ENCODE assay signal across 21 cellular contexts in genomic region chr2:169795181-169795580, GRCh38. TPM values are rescaled to one million over a fixed set of nuclear protein-coding genes. Genes with fewer than 3 reads are reported as not detected.
DNase-seq lines count a peak whose midpoint lies in the region; ATAC-seq, FAIRE-seq and TF ChIP-seq lines count a peak whose summit lies in the region.
"Had no signal": no experiment of that assay in that cellular context is flagged by ENCODE, and none has a peak within 500 bp of the region (broad histone marks: within the 10 kb centered on the region; RNA-seq: fewer than 3 reads in every experiment).

No MANE protein-coding gene starts in this region.

- H4K8ac ChIP-seq in mesenchymal stem cell (ENCODE audit: low read length), result peak overlapping the region; percentile 54

- ATAC-seq in HepG2, result no peak
- no peak for ATAC-seq in right lobe of liver
- no peak for ATAC-seq in K562
- ATAC-seq: A549; CD8-positive, alpha-beta T cell had no signal

- in situ Hi-C loops in HepG2 (cut with HindIII; ENCODE audit: extremely low pct_ligation_motif_present, low pct_unique_long_range_greater_than_20kb), result no loop called here
- in situ Hi-C loops in K562 (cut with MboI), result no loop called here

- no peak overlapping the region for H2AFZ ChIP-seq in HepG2 (ENCODE audit: low read length)
- no peak overlapping the region for H2AFZ ChIP-seq in K562 (ENCODE audit: low read depth, low read length)
- H2AFZ ChIP-seq in mesenchymal stem cell (ENCODE audit: low read depth, low read length), result no peak overlapping the region

- POLR2A ChIA-PET in HepG2 (lab: Yijun Ruan, JAX) (interaction anchor here (0.8 kb wide), 1 partner anchor 9 kb away, joined by 3 read pairs; no protein-coding TSS in a partner anchor), K562 (lab: Yijun Ruan, JAX) (interaction anchor here (0.7 to 1.1 kb wide), 8 partner anchors 8 to 316 kb away, joined by 3 to 5 read pairs (median 3); partner anchors contain the start of gene BBS5)

- H3K23ac ChIP-seq in mesenchymal stem cell (ENCODE audit: low read length in 2 of 2), result no peak overlapping the region

- intact Hi-C loops in HepG2 (cut with micrococcal nuclease; ENCODE audit: unreplicated experiment), result no loop called here
- intact Hi-C loops in right lobe of liver (cut with DNase I), result no loop called here
- intact Hi-C loops in K562 (cut with micrococcal nuclease), result no loop called here

- H3K4me2 ChIP-seq in HepG2 (ENCODE audit: low read depth, low read length), result no peak overlapping the region
- H3K4me2 ChIP-seq in K562 (ENCODE audit: insufficient read depth, low read length), result no peak overlapping the region
- no peak overlapping the region for H3K4me2 ChIP-seq in mesenchymal stem cell (ENCODE audit: low read length, poor library complexity, severe bottlenecking)
- H3K4me2 ChIP-seq: A549; BLaER1 treated with 17β-estradiol and CSF1 and Interleukin-3, amounts not matched to agents 10 nM and 100 nM had no signal

- H2BK15ac ChIP-seq in mesenchymal stem cell (ENCODE audit: low read depth, poor library complexity, severe bottlenecking), result no peak overlapping the region

- no peak overlapping the region for H2BK5ac ChIP-seq in mesenchymal stem cell (ENCODE audit: low read depth, low read length, poor library complexity, severe bottlenecking)

- H3K79me2 ChIP-seq in HepG2 (ENCODE audit: insufficient read depth, low read length) (peaks cover 15% of the 10 kb centered on the region), K562 (ENCODE audit: control insufficient read depth, insufficient read depth, low read length) (peaks cover 16% of the 10 kb centered on the region)

- TF ChIP-seq RAD21 in HepG2 (CRISPR knock-in tag; IDR thresholded peaks at IDR 0.05), result no peak
- no peak for TF ChIP-seq RAD21 in K562 (CRISPR knock-in tag; conservative IDR thresholded peaks at IDR 0.05 in 1 of 2, IDR thresholded peaks at IDR 0.05 in 1 of 2)

- no peak overlapping the region for H3K4me3 ChIP-seq in HepG2 (replicated peaks in 1 of 3; ENCODE audit: insufficient read depth in 1 of 3, low read depth in 2 of 3, low read length in 3 of 3)
- H3K4me3 ChIP-seq in right lobe of liver, result no peak overlapping the region
- H3K4me3 ChIP-seq in K562, result no peak overlapping the region
- H3K4me3 ChIP-seq in mesenchymal stem cell (ENCODE audit: insufficient read depth in 1 of 2, low read depth in 1 of 2, low read length in 2 of 2), result no peak overlapping the region
- H3K4me3 ChIP-seq: A549; BLaER1 treated with 17β-estradiol and CSF1 and Interleukin-3, amounts not matched to agents 10 nM and 100 nM had no signal

- H2AK5ac ChIP-seq in mesenchymal stem cell (ENCODE audit: low read length, severe bottlenecking), result no peak overlapping the region

- no peak for DNase-seq in HepG2 (ENCODE audit: low spot score)
- DNase-seq in right lobe of liver, result no peak
- DNase-seq in K562 (ENCODE audit: extremely low read depth in 1 of 4, low spot score in 3 of 4), result no peak
- DNase-seq in mesenchymal stem cell, result no peak
- no peak for DNase-seq in NCI-H1417 (lab: John Stamatoyannopoulos, UW)
- no peak for DNase-seq in stimulated activated CD4-positive, alpha-beta T cell treated with anti-CD3 and anti-CD28 coated beads, Interleukin-2, amount 100 ng/mL, for 24 hours
- DNase-seq: AML-193; Caco-2; Calu3; CD4-positive, alpha-beta T cell; CD8-positive, alpha-beta T cell; DMS79 treated with DMSO at 0.1 percent for 48 hours; GF-D8 had no signal

- H3K4me1 ChIP-seq in HepG2 (ENCODE audit: insufficient read depth, low read length) (peaks cover 12% of the 10 kb centered on the region), right lobe of liver (peaks cover 0 to 7% (median 3%) of the 10 kb centered on the region in 4 donors), K562 (replicated peaks in 1 of 2; ENCODE audit: control insufficient read depth in 2 of 2, insufficient read depth in 2 of 2, low read length in 2 of 2) (peaks cover 5 to 6% of the 10 kb centered on the region in 2 experiments; a peak in 2 of 5 replicates), mesenchymal stem cell (ENCODE audit: control insufficient read depth, insufficient read depth, low read depth, low read length) (peaks cover 2% of the 10 kb centered on the region)

- CTCF ChIA-PET in HepG2 (lab: Yijun Ruan, JAX; ENCODE audit: low intra/inter-chr PET ratio, low total read pairs) (no interaction called here), K562 (lab: Yijun Ruan, JAX; ENCODE audit: low intra/inter-chr PET ratio) (no interaction called here)

- H3K14ac ChIP-seq in mesenchymal stem cell (ENCODE audit: low read length in 2 of 2), result no peak overlapping the region

- H3K79me1 ChIP-seq in mesenchymal stem cell (replicated peaks; ENCODE audit: low read length, poor library complexity, severe bottlenecking), result no peaks in the 10 kb centered on the region

- H3K4ac ChIP-seq in mesenchymal stem cell (ENCODE audit: low read depth in 1 of 2, low read length in 2 of 2), result no peak overlapping the region

- H3K27me3 ChIP-seq in HepG2 (ENCODE audit: control insufficient read depth in 1 of 2, insufficient read depth in 2 of 2, low read length in 2 of 2) (no peaks in the 10 kb centered on the region; a peak in 1 of 5 replicates), right lobe of liver (no peaks in the 10 kb centered on the region), K562 (ENCODE audit: control insufficient read depth in 2 of 2, insufficient read depth in 2 of 2, low read length in 2 of 2) (no peaks in the 10 kb centered on the region), mesenchymal stem cell (ENCODE audit: control insufficient read depth in 1 of 2, insufficient read depth in 1 of 2, low read length in 2 of 2) (no peaks in the 10 kb centered on the region)
- H3K27me3 ChIP-seq: BLaER1 treated with 17β-estradiol and CSF1 and Interleukin-3, amounts not matched to agents 10 nM and 100 nM had no signal

- H2BK12ac ChIP-seq in mesenchymal stem cell (ENCODE audit: low read length in 2 of 2), result no peak overlapping the region

- no peak overlapping the region for H3K18ac ChIP-seq in mesenchymal stem cell (ENCODE audit: low read depth in 1 of 2, low read length in 2 of 2)

- no peaks in the 10 kb centered on the region for H3K9me3 ChIP-seq in HepG2 (ENCODE audit: low read length)
- H3K9me3 ChIP-seq in right lobe of liver, result no peaks in the 10 kb centered on the region
- no peaks in the 10 kb centered on the region for H3K9me3 ChIP-seq in K562 (replicated peaks; ENCODE audit: control insufficient read depth, insufficient read depth, low read depth, low read length)
- no peaks in the 10 kb centered on the region for H3K9me3 ChIP-seq in mesenchymal stem cell (ENCODE audit: control insufficient read depth, low read length)
- H3K9me3 ChIP-seq: A549; BLaER1 treated with 17β-estradiol and CSF1 and Interleukin-3, amounts not matched to agents 10 nM and 100 nM had no signal

- H3K27ac ChIP-seq in HepG2 (ENCODE audit: extremely low read length, insufficient read depth, low read length), result no peak overlapping the region
- H3K27ac ChIP-seq in right lobe of liver, result no peak overlapping the region
- no peak overlapping the region for H3K27ac ChIP-seq in K562 (ENCODE audit: extremely low read depth, low read depth, low read length)
- no peak overlapping the region for H3K27ac ChIP-seq in mesenchymal stem cell (ENCODE audit: low read length, poor library complexity, severe bottlenecking)
- H3K27ac ChIP-seq: 22Rv1; A549; BLaER1 treated with 17β-estradiol and CSF1 and Interleukin-3, amounts not matched to agents 10 nM and 100 nM; C4-2B had no signal

- TF ChIP-seq EP300 in HepG2 (IDR thresholded peaks at IDR 0.05; ENCODE audit: low read depth in 2 of 2, low read length in 2 of 2), result no peak
- no peak for TF ChIP-seq EP300 in HepG2 (CRISPR knock-in tag; IDR thresholded peaks at IDR 0.05; ENCODE audit: borderline replicate concordance)
- no peak for TF ChIP-seq EP300 in K562 (IDR thresholded peaks at IDR 0.05; ENCODE audit: low read length)

- H3K9me1 ChIP-seq in K562 (ENCODE audit: control insufficient read depth, insufficient read depth, low read length), result no peaks in the 10 kb centered on the region

- 56% methylated on average over 2 of the region's 2 CpGs for WGBS in HepG2 (ENCODE audit: low lambda C conversion rate)
- WGBS in right lobe of liver (ENCODE audit: insufficient coverage, low coverage, low lambda C conversion rate, missing lambda C conversion rate), result 89% methylated on average over 2 of the region's 2 CpGs
- 67% methylated on average over 2 of the region's 2 CpGs for WGBS in K562 (ENCODE audit: insufficient coverage, low coverage, missing lambda C conversion rate)
- 86% methylated on average over 1 of the region's 2 CpGs for WGBS in mesenchymal stem cell

- FAIRE-seq in HepG2 (lab: Jason Lieb, UNC) (no peak), K562 (lab: Jason Lieb, UNC) (no peak)
- FAIRE-seq: A549, D721Med, G401.6, GM12891, GM19239 had no signal

- TF ChIP-seq POLR2A in HepG2 (IDR thresholded peaks at IDR 0.05; ENCODE audit: insufficient read depth in 1 of 2, low read depth in 2 of 2, low read length in 2 of 2), result no peak
- TF ChIP-seq POLR2A in right lobe of liver (IDR thresholded peaks at IDR 0.05), result no peak
- TF ChIP-seq POLR2A in K562 (conservative IDR thresholded peaks at IDR 0.05), result no peak

- no peak overlapping the region for H4K91ac ChIP-seq in mesenchymal stem cell (ENCODE audit: low read length)

- H4K20me1 ChIP-seq in HepG2 (ENCODE audit: insufficient read depth, low read length) (peaks cover 5% of the 10 kb centered on the region; the same call in 1 of the 2 replicates), K562 (replicated peaks; ENCODE audit: control insufficient read depth, insufficient read depth, low read length) (peaks cover 8% of the 10 kb centered on the region)

- TF ChIP-seq CTCF in HepG2 (CRISPR knock-in tag; IDR thresholded peaks at IDR 0.05) (no peak), right lobe of liver (IDR thresholded peaks at IDR 0.05) (no peak), K562 (IDR thresholded peaks at IDR 0.05 in 2 of 3, conservative IDR thresholded peaks at IDR 0.05 in 1 of 3; ENCODE audit: insufficient read depth in 2 of 3, low read depth in 1 of 3, low read length in 3 of 3) (no peak)

- no peaks in the 10 kb centered on the region for H3K36me3 ChIP-seq in HepG2 (replicated peaks in 1 of 2; ENCODE audit: control insufficient read depth in 1 of 2, insufficient read depth in 2 of 2, low read length in 2 of 2)
- no peaks in the 10 kb centered on the region for H3K36me3 ChIP-seq in right lobe of liver
- H3K36me3 ChIP-seq in K562 (ENCODE audit: control insufficient read depth, insufficient read depth, low read length), result 0 out of 3 replicates have a peak, but pooled peaks cover 6% of the 10 kb centered on the region
- no peaks in the 10 kb centered on the region for H3K36me3 ChIP-seq in mesenchymal stem cell (ENCODE audit: control insufficient read depth in 1 of 2, insufficient read depth in 2 of 2, low read depth in 1 of 2, low read length in 2 of 2)

- H2BK120ac ChIP-seq in mesenchymal stem cell (ENCODE audit: low read depth, low read length), result no peak overlapping the region

- BruUV-seq in HepG2 (replicated peaks; lab: Mats Ljungman, UMichigan) (no TSS peak), K562 (replicated peaks; lab: Mats Ljungman, UMichigan) (no TSS peak)

- no peak overlapping the region for H3K9ac ChIP-seq in HepG2 (ENCODE audit: insufficient read depth, low read depth, low read length)
- no peak overlapping the region for H3K9ac ChIP-seq in K562 (ENCODE audit: insufficient read depth in 1 of 2, low read depth in 2 of 2, low read length in 2 of 2)
- H3K9ac ChIP-seq in mesenchymal stem cell (ENCODE audit: low read length), result no peak overlapping the region
- H3K9ac ChIP-seq: BLaER1 treated with 17β-estradiol and CSF1 and Interleukin-3, amounts not matched to agents 10 nM and 100 nM had no signal

RNA-seq across cellular contexts. Expression of gene SSB, which starts 3.5 kb away (rescaled TPM):
- total RNA-seq in HepG2 (2016; rRNA removed; fragmentation: Illumina TruSeq; extraction: Trizol) (208 and 344 TPM in 2 replicates), right lobe of liver (10 to 100 TPM; 16.5 to 41.3 (median 33.2) TPM), K562 (2014; rRNA removed) (377 and 430 TPM in 2 replicates), K562 (2014; rRNA removed; fragmentation: Illumina TruSeq; extraction: Trizol) (515 and 616 TPM in 2 replicates), K562 (2015; rRNA removed; fragmentation: Illumina TruSeq; extraction: Trizol) (455 and 503 TPM in 2 replicates), K562 (2021) (317 TPM in 2 replicates)
- total RNA-seq in HepG2 (2016; cell fraction: cytosol; rRNA removed; fragmentation: Illumina TruSeq; extraction: Trizol; ENCODE audit: low read depth), result 22.0 and 26.1 TPM in 2 replicates
- total RNA-seq in HepG2 (2016; cell fraction: insoluble cytoplasmic fraction; rRNA removed; fragmentation: Illumina TruSeq; extraction: Trizol), result 224 and 344 TPM in 2 replicates
- total RNA-seq in HepG2 (2016; cell fraction: membrane; rRNA removed; fragmentation: Illumina TruSeq; extraction: Trizol), result 39.4 and 51.5 TPM in 2 replicates
- total RNA-seq in HepG2 (2016; cell fraction: nucleus; rRNA removed; fragmentation: Illumina TruSeq; extraction: Trizol), result 156 and 161 TPM in 2 replicates
- polyA plus RNA-seq in HepG2 (2011; rRNA removed) (77.0 and 109 TPM in 2 replicates), K562 (2011; rRNA removed) (261 and 430 TPM in 2 replicates), K562 (2014; fragmentation: Illumina TruSeq; extraction: Trizol) (466 and 619 TPM in 2 replicates), K562 (2014; fragmentation: Nextera tagmentation; extraction: Ambion mirVana) (100 to 1,000 TPM; 631 to 849 TPM), K562 (2014; rRNA removed) (618 and 712 TPM in 2 replicates)
- 38.7 and 50.8 TPM in 2 replicates for polyA plus RNA-seq in HepG2 (2011; cell fraction: cytosol; rRNA removed)
- polyA plus RNA-seq in HepG2 (2011; cell fraction: nucleus; rRNA removed), result 66.2 and 105 TPM in 2 replicates
- polyA plus RNA-seq in HepG2 (2012), result 157 and 209 TPM in 2 replicates
- 19.2 and 19.3 TPM in 2 replicates for polyA plus RNA-seq in HepG2 (2016; cell fraction: cytosol; fragmentation: Illumina TruSeq; extraction: Trizol; ENCODE audit: low read depth)
- 441 and 470 TPM in 2 replicates for polyA plus RNA-seq in HepG2 (2016; cell fraction: insoluble cytoplasmic fraction; fragmentation: Illumina TruSeq; extraction: Trizol; ENCODE audit: low read depth)
- polyA plus RNA-seq in HepG2 (2016; cell fraction: membrane; fragmentation: Illumina TruSeq; extraction: Trizol; ENCODE audit: low read depth), result 30.3 and 34.1 TPM in 2 replicates
- polyA plus RNA-seq in HepG2 (2016; cell fraction: nucleus; fragmentation: Illumina TruSeq; extraction: Trizol; ENCODE audit: insufficient read depth, low read depth), result 324 and 340 TPM in 2 replicates
- 7.8 and 10.0 TPM in 2 replicates for polyA minus RNA-seq in HepG2 (2011; rRNA and poly(A)+ RNA removed; ENCODE audit: low replicate concordance)
- polyA minus RNA-seq in HepG2 (2011; cell fraction: cytosol; rRNA and poly(A)+ RNA removed), result 30.6 and 40.2 TPM in 2 replicates
- polyA minus RNA-seq in HepG2 (2011; cell fraction: nucleus; rRNA and poly(A)+ RNA removed), result 102 and 107 TPM in 2 replicates
- 95.2 and 444 TPM in 2 replicates for total RNA-seq in K562 (2011; cell fraction: chromatin; rRNA removed; ENCODE audit: low replicate concordance)
- total RNA-seq in K562 (2011; cell fraction: nucleolus; rRNA removed), result 63.0 and 70.9 TPM in 2 replicates
- total RNA-seq in K562 (2011; cell fraction: nucleoplasm; rRNA removed), result 94.0 and 126 TPM in 2 replicates
- polyA plus RNA-seq in K562 (2011; cell fraction: cytosol; rRNA removed), result 36.1 and 98.4 TPM in 2 replicates
- 109 and 175 TPM in 2 replicates for polyA plus RNA-seq in K562 (2011; cell fraction: nucleus; rRNA removed)
- polyA plus RNA-seq in K562 (2012), result 211 and 383 TPM in 2 replicates
- polyA minus RNA-seq in K562 (2011; rRNA and poly(A)+ RNA removed), result 148 TPM in 2 replicates
- polyA minus RNA-seq in K562 (2011; cell fraction: cytosol; rRNA and poly(A)+ RNA removed), result 52.5 and 59.3 TPM in 2 replicates
- polyA minus RNA-seq in K562 (2011; cell fraction: nucleus; rRNA and poly(A)+ RNA removed), result 82.3 and 152 TPM in 2 replicates
- 174 TPM for polyA plus RNA-seq in mesenchymal stem cell (2013, experiment 1 of 2)
- 181 TPM for polyA plus RNA-seq in mesenchymal stem cell (2013, experiment 2 of 2)

RNA-seq across cellular contexts. Expression of gene METTL5, which starts 29.5 kb away (rescaled TPM):
- total RNA-seq in HepG2 (2016; rRNA removed; fragmentation: Illumina TruSeq; extraction: Trizol), result 95.1 and 129 TPM in 2 replicates
- total RNA-seq in HepG2 (2016; cell fraction: cytosol; rRNA removed; fragmentation: Illumina TruSeq; extraction: Trizol; ENCODE audit: low read depth), result 58.3 and 79.4 TPM in 2 replicates
- 88.5 and 134 TPM in 2 replicates for total RNA-seq in HepG2 (2016; cell fraction: insoluble cytoplasmic fraction; rRNA removed; fragmentation: Illumina TruSeq; extraction: Trizol)
- total RNA-seq in HepG2 (2016; cell fraction: membrane; rRNA removed; fragmentation: Illumina TruSeq; extraction: Trizol), result 60.2 and 79.2 TPM in 2 replicates
- 42.4 and 44.9 TPM in 2 replicates for total RNA-seq in HepG2 (2016; cell fraction: nucleus; rRNA removed; fragmentation: Illumina TruSeq; extraction: Trizol)
- polyA plus RNA-seq in HepG2 (2011; rRNA removed), result 39.4 and 50.7 TPM in 2 replicates
- 31.7 and 48.5 TPM in 2 replicates for polyA plus RNA-seq in HepG2 (2011; cell fraction: cytosol; rRNA removed)
- polyA plus RNA-seq in HepG2 (2011; cell fraction: nucleus; rRNA removed), result 10.9 and 13.8 TPM in 2 replicates
- 75.0 and 115 TPM in 2 replicates for polyA plus RNA-seq in HepG2 (2012)
- polyA plus RNA-seq in HepG2 (2016; cell fraction: cytosol; fragmentation: Illumina TruSeq; extraction: Trizol; ENCODE audit: low read depth), result 75.1 and 103 TPM in 2 replicates
- polyA plus RNA-seq in HepG2 (2016; cell fraction: insoluble cytoplasmic fraction; fragmentation: Illumina TruSeq; extraction: Trizol; ENCODE audit: low read depth), result 159 and 167 TPM in 2 replicates
- 67.4 and 91.3 TPM in 2 replicates for polyA plus RNA-seq in HepG2 (2016; cell fraction: membrane; fragmentation: Illumina TruSeq; extraction: Trizol; ENCODE audit: low read depth)
- 77.1 and 79.7 TPM in 2 replicates for polyA plus RNA-seq in HepG2 (2016; cell fraction: nucleus; fragmentation: Illumina TruSeq; extraction: Trizol; ENCODE audit: insufficient read depth, low read depth)
- polyA minus RNA-seq in HepG2 (2011; rRNA and poly(A)+ RNA removed; ENCODE audit: low replicate concordance), result 6.9 and 9.0 TPM in 2 replicates
- 17.9 and 19.6 TPM in 2 replicates for polyA minus RNA-seq in HepG2 (2011; cell fraction: cytosol; rRNA and poly(A)+ RNA removed)
- 19.9 and 21.2 TPM in 2 replicates for polyA minus RNA-seq in HepG2 (2011; cell fraction: nucleus; rRNA and poly(A)+ RNA removed)
- total RNA-seq in right lobe of liver, result 10 to 100 TPM; 18.4 to 26.7 (median 20.7) TPM
- total RNA-seq in K562 (2011; cell fraction: chromatin; rRNA removed; ENCODE audit: low replicate concordance), result 30.6 and 53.9 TPM in 2 replicates
- 27.5 and 28.0 TPM in 2 replicates for total RNA-seq in K562 (2011; cell fraction: nucleolus; rRNA removed)
- 39.8 and 55.0 TPM in 2 replicates for total RNA-seq in K562 (2011; cell fraction: nucleoplasm; rRNA removed)
- total RNA-seq in K562 (2014; rRNA removed), result 135 and 149 TPM in 2 replicates
- total RNA-seq in K562 (2014; rRNA removed; fragmentation: Illumina TruSeq; extraction: Trizol), result 224 and 259 TPM in 2 replicates
- 163 and 182 TPM in 2 replicates for total RNA-seq in K562 (2015; rRNA removed; fragmentation: Illumina TruSeq; extraction: Trizol)
- total RNA-seq in K562 (2021), result 177 and 193 TPM in 2 replicates
- polyA plus RNA-seq in K562 (2011; rRNA removed), result 141 and 191 TPM in 2 replicates
- polyA plus RNA-seq in K562 (2011; cell fraction: cytosol; rRNA removed), result 44.8 and 82.3 TPM in 2 replicates
- 36.1 and 39.1 TPM in 2 replicates for polyA plus RNA-seq in K562 (2011; cell fraction: nucleus; rRNA removed)
- polyA plus RNA-seq in K562 (2012), result 147 and 206 TPM in 2 replicates
- polyA plus RNA-seq in K562 (2014; fragmentation: Illumina TruSeq; extraction: Trizol), result 202 and 235 TPM in 2 replicates
- polyA plus RNA-seq in K562 (2014; fragmentation: Nextera tagmentation; extraction: Ambion mirVana), result 100 to 1,000 TPM; 366 to 471 TPM
- polyA plus RNA-seq in K562 (2014; rRNA removed), result 211 and 229 TPM in 2 replicates
- 99.5 and 107 TPM in 2 replicates for polyA minus RNA-seq in K562 (2011; rRNA and poly(A)+ RNA removed)
- 33.9 and 37.9 TPM in 2 replicates for polyA minus RNA-seq in K562 (2011; cell fraction: cytosol; rRNA and poly(A)+ RNA removed)
- 23.4 and 34.3 TPM in 2 replicates for polyA minus RNA-seq in K562 (2011; cell fraction: nucleus; rRNA and poly(A)+ RNA removed)
- polyA plus RNA-seq in mesenchymal stem cell (2013, experiment 1 of 2), result 65.9 TPM
- 66.4 TPM for polyA plus RNA-seq in mesenchymal stem cell (2013, experiment 2 of 2)

RNA-seq across cellular contexts. Expression of gene UBR3, which starts 32.1 kb away (rescaled TPM):
- total RNA-seq in HepG2 (2016; rRNA removed; fragmentation: Illumina TruSeq; extraction: Trizol) (28.0 and 31.6 TPM in 2 replicates), right lobe of liver (10 to 100 TPM; 25.3 to 37.3 (median 29.9) TPM), K562 (2014; rRNA removed) (28.5 and 29.2 TPM in 2 replicates), K562 (2014; rRNA removed; fragmentation: Illumina TruSeq; extraction: Trizol) (62.5 and 69.5 TPM in 2 replicates), K562 (2015; rRNA removed; fragmentation: Illumina TruSeq; extraction: Trizol) (58.9 and 63.5 TPM in 2 replicates), K562 (2021) (40.3 and 41.0 TPM in 2 replicates)
- 9.8 and 9.9 TPM in 2 replicates for total RNA-seq in HepG2 (2016; cell fraction: cytosol; rRNA removed; fragmentation: Illumina TruSeq; extraction: Trizol; ENCODE audit: low read depth)
- 28.5 TPM in 2 replicates for total RNA-seq in HepG2 (2016; cell fraction: insoluble cytoplasmic fraction; rRNA removed; fragmentation: Illumina TruSeq; extraction: Trizol)
- total RNA-seq in HepG2 (2016; cell fraction: membrane; rRNA removed; fragmentation: Illumina TruSeq; extraction: Trizol), result 9.7 and 13.2 TPM in 2 replicates
- total RNA-seq in HepG2 (2016; cell fraction: nucleus; rRNA removed; fragmentation: Illumina TruSeq; extraction: Trizol), result 87.9 TPM in 2 replicates
- polyA plus RNA-seq in HepG2 (2011; rRNA removed) (12.7 and 15.1 TPM in 2 replicates), K562 (2011; rRNA removed) (26.8 and 40.4 TPM in 2 replicates), K562 (2014; fragmentation: Illumina TruSeq; extraction: Trizol) (34.4 and 43.1 TPM in 2 replicates), K562 (2014; fragmentation: Nextera tagmentation; extraction: Ambion mirVana) (10 to 100 TPM; 14.4 to 14.5 TPM), K562 (2014; rRNA removed) (20.6 and 20.7 TPM in 2 replicates)
- 5.8 and 8.8 TPM in 2 replicates for polyA plus RNA-seq in HepG2 (2011; cell fraction: cytosol; rRNA removed)
- 11.8 and 14.4 TPM in 2 replicates for polyA plus RNA-seq in HepG2 (2011; cell fraction: nucleus; rRNA removed)
- polyA plus RNA-seq in HepG2 (2012), result 15.7 and 21.2 TPM in 2 replicates
- 0.95 and 1.1 TPM in 2 replicates for polyA plus RNA-seq in HepG2 (2016; cell fraction: cytosol; fragmentation: Illumina TruSeq; extraction: Trizol; ENCODE audit: low read depth)
- 23.3 and 26.2 TPM in 2 replicates for polyA plus RNA-seq in HepG2 (2016; cell fraction: insoluble cytoplasmic fraction; fragmentation: Illumina TruSeq; extraction: Trizol; ENCODE audit: low read depth)
- polyA plus RNA-seq in HepG2 (2016; cell fraction: membrane; fragmentation: Illumina TruSeq; extraction: Trizol; ENCODE audit: low read depth), result 2.1 and 2.9 TPM in 2 replicates
- 42.6 and 46.5 TPM in 2 replicates for polyA plus RNA-seq in HepG2 (2016; cell fraction: nucleus; fragmentation: Illumina TruSeq; extraction: Trizol; ENCODE audit: insufficient read depth, low read depth)
- polyA minus RNA-seq in HepG2 (2011; rRNA and poly(A)+ RNA removed; ENCODE audit: low replicate concordance), result 15.2 and 23.6 TPM in 2 replicates
- polyA minus RNA-seq in HepG2 (2011; cell fraction: cytosol; rRNA and poly(A)+ RNA removed), result 30.8 and 37.0 TPM in 2 replicates
- 166 and 176 TPM in 2 replicates for polyA minus RNA-seq in HepG2 (2011; cell fraction: nucleus; rRNA and poly(A)+ RNA removed)
- 63.7 and 297 TPM in 2 replicates for total RNA-seq in K562 (2011; cell fraction: chromatin; rRNA removed; ENCODE audit: low replicate concordance)
- 21.8 and 37.4 TPM in 2 replicates for total RNA-seq in K562 (2011; cell fraction: nucleolus; rRNA removed)
- 66.1 and 81.6 TPM in 2 replicates for total RNA-seq in K562 (2011; cell fraction: nucleoplasm; rRNA removed)
- 8.0 and 12.8 TPM in 2 replicates for polyA plus RNA-seq in K562 (2011; cell fraction: cytosol; rRNA removed)
- 23.0 and 27.8 TPM in 2 replicates for polyA plus RNA-seq in K562 (2011; cell fraction: nucleus; rRNA removed)
- polyA plus RNA-seq in K562 (2012), result 20.9 and 24.3 TPM in 2 replicates
- 124 and 136 TPM in 2 replicates for polyA minus RNA-seq in K562 (2011; rRNA and poly(A)+ RNA removed)
- polyA minus RNA-seq in K562 (2011; cell fraction: cytosol; rRNA and poly(A)+ RNA removed), result 31.0 and 48.4 TPM in 2 replicates
- 71.8 and 96.9 TPM in 2 replicates for polyA minus RNA-seq in K562 (2011; cell fraction: nucleus; rRNA and poly(A)+ RNA removed)
- polyA plus RNA-seq in mesenchymal stem cell (2013, experiment 1 of 2), result 14.0 TPM
- 14.7 TPM for polyA plus RNA-seq in mesenchymal stem cell (2013, experiment 2 of 2)

Comparison
In these comparisons a context has a peak if more than half of its experiments do, and no peak if none do; other contexts are left out.
1. Of the 241 proteins assayed by ChIP-seq in both HepG2 and K562: peak only in HepG2: none; only in K562: CEBPG and ZNF766; in both: CEBPB; in neither: 238.